In genomic region chr11:9219572-9219971, GRCh38 we compare ENCODE assay signal across 13 cellular contexts. TPM values are rescaled to one million over a fixed set of nuclear protein-coding genes. Genes with fewer than 3 reads are reported as not detected.
DNase-seq lines count a peak whose midpoint lies in the region; ATAC-seq and TF ChIP-seq lines count a peak whose summit lies in the region.
"Had no signal": no experiment of that assay in that cellular context is flagged by ENCODE, and none has a peak within 500 bp of the region (broad histone marks: within the 10 kb centered on the region; RNA-seq: fewer than 3 reads in every experiment).

No MANE protein-coding gene starts in this region.

- H3K36me3 ChIP-seq in SK-N-SH (replicated peaks in 1 of 2; ENCODE audit: control insufficient read depth in 1 of 2, insufficient read depth in 2 of 2, low read length in 1 of 2) = peaks cover 0 to 13% of the 10 kb centered on the region in 2 experiments
- no peaks in the 10 kb centered on the region for H3K36me3 ChIP-seq in right atrium auricular region
- H3K36me3 ChIP-seq in uterus = no peaks in the 10 kb centered on the region
- H3K36me3 ChIP-seq in thyroid gland = no peaks in the 10 kb centered on the region

- ATAC-seq in SK-N-SH treated with all-trans-retinoic acid at 6 μM for 48 hours (peak; percentile 53), GM21423 (IDR thresholded peaks at IDR 0.05; ENCODE audit: unreplicated experiment) (no peak)
- no peak for ATAC-seq in activated CD8-positive, alpha-beta memory T cell treated with anti-CD3 and anti-CD28 coated beads, Interleukin-2, amount 10 ng/mL, durations not matched to agents 7 days and 5 days

- no peak for TF ChIP-seq RAD21 in SK-N-SH (IDR thresholded peaks at IDR 0.05; ENCODE audit: low read length)

- H3K27ac ChIP-seq in SK-N-SH (ENCODE audit: low read depth in 2 of 2, low read length in 1 of 2) (peak overlapping the region in 1 of 2 experiments; percentile 39; a peak in 2 of 4 replicates), right atrium auricular region (peak overlapping the region; percentile 33 to 71), uterus (peak overlapping the region; percentile 4 to 49), thyroid gland (peak overlapping the region in 1 of 3 donors; percentile 33)

- no peaks in the 10 kb centered on the region for H3K27me3 Mint-ChIP-seq in MCF 10A (ENCODE audit: insufficient read depth, unreplicated experiment)
- no peaks in the 10 kb centered on the region for H3K27me3 Mint-ChIP-seq in activated CD8-positive, alpha-beta memory T cell treated with anti-CD3 and anti-CD28 coated beads, Interleukin-2, amount 10 ng/mL, durations not matched to agents 7 days and 5 days
- H3K27me3 Mint-ChIP-seq: dendritic cell treated with granulocyte-macrophage colony-stimulating factor and Interleukin-4, amounts not matched to agents 40 ng/mL and 50 ng/mL, for 4 days had no signal

- DNase-seq in SK-N-SH (no peak), MCF 10A (ENCODE audit: unreplicated experiment) (peak; percentile 90), right atrium auricular region (ENCODE audit: low spot score) (no peak), uterus (peak; percentile 33 to 38), thyroid gland (no peak)
- DNase-seq in activated CD8-positive, alpha-beta memory T cell treated with anti-CD3 and anti-CD28 coated beads, Interleukin-2, amount 10 ng/mL, durations not matched to agents 7 days and 5 days = no peak
- DNase-seq: activated CD8-positive, alpha-beta memory T cell treated with anti-CD3 and anti-CD28 coated beads, Interleukin-2, amount 50 U/mL, for 48 hours; Kasumi-1; NCI-H69 had no signal

- POLR2A ChIA-PET in SK-N-SH (lab: Yijun Ruan, JAX) (no interaction called here), MCF 10A (lab: Yijun Ruan, JAX) (interaction anchor here (0.6 to 1.6 kb wide), 5 partner anchors 9 to 176 kb away, joined by 3 to 8 read pairs (median 3); no protein-coding TSS in a partner anchor)

- H3K27me3 ChIP-seq in SK-N-SH (ENCODE audit: insufficient read depth) = no peaks in the 10 kb centered on the region
- H3K27me3 ChIP-seq in right atrium auricular region = no peaks in the 10 kb centered on the region
- H3K27me3 ChIP-seq in uterus = no peaks in the 10 kb centered on the region
- no peaks in the 10 kb centered on the region for H3K27me3 ChIP-seq in thyroid gland

- CTCF ChIA-PET in SK-N-SH (lab: Yijun Ruan, JAX) (interaction anchor here (1.2 kb wide), 1 partner anchor 10 kb away, joined by 3 read pairs; no protein-coding TSS in a partner anchor), MCF 10A (lab: Yijun Ruan, JAX) (interaction anchor here (2.2 kb wide), 1 partner anchor 9 kb away, joined by 4 read pairs; no protein-coding TSS in a partner anchor)
- CTCF ChIA-PET in activated CD8-positive, alpha-beta memory T cell treated with anti-CD3 and anti-CD28 coated beads, Interleukin-2, amount 10 ng/mL, durations not matched to agents 7 days and 5 days (lab: Charles Lee) = interaction anchor here (0.9 kb wide), 1 partner anchor 16 kb away, joined by 3 read pairs; no protein-coding TSS in a partner anchor

- H3F3A ChIP-seq in SK-N-SH (replicated peaks; ENCODE audit: insufficient read depth) = peaks cover 17% of the 10 kb centered on the region

- TF ChIP-seq CTCF in SK-N-SH (IDR thresholded peaks at IDR 0.05) (no peak), MCF 10A (IDR thresholded peaks at IDR 0.05; ENCODE audit: unreplicated experiment) (no peak), right atrium auricular region (IDR thresholded peaks at IDR 0.05) (no peak), uterus (IDR thresholded peaks at IDR 0.05) (no peak), thyroid gland (IDR thresholded peaks at IDR 0.05) (no peak)

- no peaks in the 10 kb centered on the region for H3K36me3 Mint-ChIP-seq in MCF 10A (ENCODE audit: insufficient read depth, unreplicated experiment)
- H3K36me3 Mint-ChIP-seq in activated CD8-positive, alpha-beta memory T cell treated with anti-CD3 and anti-CD28 coated beads, Interleukin-2, amount 10 ng/mL, durations not matched to agents 7 days and 5 days = no peaks in the 10 kb centered on the region

- no peak overlapping the region for H3K4me2 ChIP-seq in SK-N-SH

- peaks cover 80% of the 10 kb centered on the region for H4K20me1 ChIP-seq in SK-N-SH (ENCODE audit: insufficient read depth)

- TF ChIP-seq POLR2A in uterus (IDR thresholded peaks at IDR 0.05) (no peak), thyroid gland (IDR thresholded peaks at IDR 0.05) (no peak)

- no peak overlapping the region for H2AFZ ChIP-seq in SK-N-SH (ENCODE audit: low read depth)

- H3K4me3 ChIP-seq in SK-N-SH (ENCODE audit: low read depth in 2 of 2, low read length in 1 of 2) = no peak overlapping the region
- no peak overlapping the region for H3K4me3 ChIP-seq in right atrium auricular region
- no peak overlapping the region for H3K4me3 ChIP-seq in uterus
- no peak overlapping the region for H3K4me3 ChIP-seq in thyroid gland (replicated peaks in 1 of 3)

- H3K9me2 ChIP-seq in SK-N-SH = no peaks in the 10 kb centered on the region

- intact Hi-C loops in MCF 10A (cut with micrococcal nuclease) (loop anchor here (2.0 kb wide), 1 partner anchor 45 kb away; the partner anchor contains the start of gene DENND5A), uterus (cut with DNase I; ENCODE audit: low total_unique reads) (no loop called here), thyroid gland (cut with DNase I) (no loop called here)

- no peak overlapping the region for H3K9ac ChIP-seq in SK-N-SH

- no peak for TF ChIP-seq EP300 in SK-N-SH (IDR thresholded peaks at IDR 0.05; ENCODE audit: borderline replicate concordance in 1 of 2, low read depth in 1 of 2, low read length in 1 of 2)

- peaks cover 12% of the 10 kb centered on the region for H3K4me1 Mint-ChIP-seq in MCF 10A (ENCODE audit: insufficient read depth, unreplicated experiment)
- H3K4me1 Mint-ChIP-seq in activated CD8-positive, alpha-beta memory T cell treated with anti-CD3 and anti-CD28 coated beads, Interleukin-2, amount 10 ng/mL, durations not matched to agents 7 days and 5 days = peaks cover 7% of the 10 kb centered on the region

- peak overlapping the region; percentile 28 for H3K27ac Mint-ChIP-seq in MCF 10A (ENCODE audit: low read depth, unreplicated experiment)
- no peak overlapping the region for H3K27ac Mint-ChIP-seq in activated CD8-positive, alpha-beta memory T cell treated with anti-CD3 and anti-CD28 coated beads, Interleukin-2, amount 10 ng/mL, durations not matched to agents 7 days and 5 days
- H3K27ac Mint-ChIP-seq: dendritic cell treated with granulocyte-macrophage colony-stimulating factor and Interleukin-4, amounts not matched to agents 40 ng/mL and 50 ng/mL, for 4 days; T-helper 1 cell treated with Interleukin-12 subunit alpha and Interleukin-12 subunit beta and Interleukin-4 antibody, amounts not matched to agents 30 μg/mL and 1 μg/mL, for 36 hours had no signal

- H3K4me3 Mint-ChIP-seq in MCF 10A (ENCODE audit: unreplicated experiment) = no peak overlapping the region
- H3K4me3 Mint-ChIP-seq in activated CD8-positive, alpha-beta memory T cell treated with anti-CD3 and anti-CD28 coated beads, Interleukin-2, amount 10 ng/mL, durations not matched to agents 7 days and 5 days = no peak overlapping the region
- H3K4me3 Mint-ChIP-seq: dendritic cell treated with granulocyte-macrophage colony-stimulating factor and Interleukin-4, amounts not matched to agents 40 ng/mL and 50 ng/mL, for 4 days; T-helper 1 cell treated with Interleukin-12 subunit alpha and Interleukin-12 subunit beta and Interleukin-4 antibody, amounts not matched to agents 30 μg/mL and 1 μg/mL, for 36 hours had no signal

- H3K9me3 Mint-ChIP-seq in MCF 10A (ENCODE audit: unreplicated experiment) = no peaks in the 10 kb centered on the region
- no peaks in the 10 kb centered on the region for H3K9me3 Mint-ChIP-seq in activated CD8-positive, alpha-beta memory T cell treated with anti-CD3 and anti-CD28 coated beads, Interleukin-2, amount 10 ng/mL, durations not matched to agents 7 days and 5 days (ENCODE audit: low read depth)
- H3K9me3 Mint-ChIP-seq: dendritic cell treated with granulocyte-macrophage colony-stimulating factor and Interleukin-4, amounts not matched to agents 40 ng/mL and 50 ng/mL, for 4 days; T-helper 1 cell treated with Interleukin-12 subunit alpha and Interleukin-12 subunit beta and Interleukin-4 antibody, amounts not matched to agents 30 μg/mL and 1 μg/mL, for 36 hours had no signal

- H3K4me1 ChIP-seq in SK-N-SH (ENCODE audit: control insufficient read depth in 1 of 2, insufficient read depth in 2 of 2, low read depth in 1 of 2, low read length in 1 of 2) = peaks cover 0 to 6% of the 10 kb centered on the region in 2 experiments; a peak in 1 of 4 replicates
- peaks cover 0 to 30% of the 10 kb centered on the region in 2 donors for H3K4me1 ChIP-seq in right atrium auricular region
- no peaks in the 10 kb centered on the region for H3K4me1 ChIP-seq in uterus
- H3K4me1 ChIP-seq in thyroid gland = no peaks in the 10 kb centered on the region

- no TSS peak for BruUV-seq in MCF 10A (replicated peaks; lab: Mats Ljungman, UMichigan)

- H3K9me3 ChIP-seq in SK-N-SH (no peaks in the 10 kb centered on the region), right atrium auricular region (no peaks in the 10 kb centered on the region), uterus (no peaks in the 10 kb centered on the region), thyroid gland (no peaks in the 10 kb centered on the region)

- peaks cover 100% of the 10 kb centered on the region for H3K79me2 ChIP-seq in SK-N-SH (ENCODE audit: insufficient read depth)

- WGBS in SK-N-SH (ENCODE audit: low lambda C conversion rate) = 62% methylated on average over 2 of the region's 2 CpGs
- WGBS in thyroid gland, 2 donors = 70% methylated on average over 2 of the region's 2 CpGs

TF ChIP-seq in SK-N-SH treated with all-trans-retinoic acid at 6 μM for 48 hours, 23 proteins besides CTCF, POLR2A, EP300 and RAD21 (continues in another document):
- TF ChIP-seq ARNTL (CRISPR knock-in tag; IDR thresholded peaks at IDR 0.05; ENCODE audit: borderline replicate concordance, low read depth) = no peak

TF ChIP-seq in SK-N-SH, 30 proteins besides CTCF, POLR2A, EP300 and RAD21 (continues in another document):
- no peak for TF ChIP-seq CHD2 (IDR thresholded peaks at IDR 0.05; ENCODE audit: low read length, partially characterized antibody)
- TF ChIP-seq NRF1 (IDR thresholded peaks at IDR 0.05; ENCODE audit: low read depth, low read length) = no peak
- TF ChIP-seq GATA2 (CRISPR knock-in tag; IDR thresholded peaks at IDR 0.05) = no peak
- no peak for TF ChIP-seq RCOR1 (IDR thresholded peaks at IDR 0.05; ENCODE audit: low read length)
- TF ChIP-seq NFIC (IDR thresholded peaks at IDR 0.05; ENCODE audit: borderline replicate concordance) = no peak; the same call in 1 of the 2 replicates

RNA-seq across cellular contexts. Expression of gene DENND5A, which starts 45.6 kb away (rescaled TPM):
- polyA plus RNA-seq in SK-N-SH (2012; rRNA removed) = 110 and 124 TPM in 2 replicates
- 64.2 and 87.4 TPM in 2 replicates for polyA plus RNA-seq in SK-N-SH (2012; cell fraction: cytosol; rRNA removed)
- polyA plus RNA-seq in SK-N-SH (2012; cell fraction: nucleus; rRNA removed) = 126 and 164 TPM in 2 replicates
- total RNA-seq in MCF 10A (2022) (55.4 and 61.1 TPM in 2 replicates), right atrium auricular region (10 to 100 TPM; 75.8 to 96.7 TPM), uterus (100 to 1,000 TPM in 2 of 4 donors, 10 to 100 TPM in 2; 60.0 to 199 (median 99.4) TPM), thyroid gland (10 to 100 TPM; 45.6 to 80.8 (median 59.3) TPM)
- 10 to 100 TPM; 15.9 to 19.0 TPM for total RNA-seq in activated CD8-positive, alpha-beta memory T cell treated with anti-CD3 and anti-CD28 coated beads, Interleukin-2, amount 10 ng/mL, durations not matched to agents 7 days and 5 days

Comparison
In these comparisons a context has a peak if more than half of its experiments do, and no peak if none do; other contexts are left out.
1. DNase-seq: peak in MCF 10A (single experiment) and uterus (2 of 2); none in SK-N-SH (single experiment), right atrium auricular region (single experiment), thyroid gland (0 of 2) and activated CD8-positive, alpha-beta memory T cell treated with anti-CD3 and anti-CD28 coated beads, Interleukin-2, amount 10 ng/mL, durations not matched to agents 7 days and 5 days (single experiment).